8 cellular contexts compared by ENCODE assay signal in genomic region chr17:3048727-3049471, GRCh38. TPM values are rescaled to one million over a fixed set of nuclear protein-coding genes. Genes with fewer than 3 reads are reported as not detected.
DNase-seq lines count a peak whose midpoint lies in the region; ATAC-seq, FAIRE-seq and TF ChIP-seq lines count a peak whose summit lies in the region.

No MANE protein-coding gene starts in this region.

- no peak for FAIRE-seq in GM12892 (lab: Jason Lieb, UNC)

- no peak for TF ChIP-seq POLR2A in GM12892 (IDR thresholded peaks at IDR 0.05; ENCODE audit: low read depth, low read length)

- DNase-seq in GM12892 (ENCODE audit: insufficient read length) (peak; percentile 54), NCI-H1694 (lab: John Stamatoyannopoulos, UW) (peak; percentile 94), T-helper 22 cell (ENCODE audit: low read depth) (peak; percentile 89), astrocyte of the hippocampus (ENCODE audit: low read depth, low spot score) (peak; percentile 98), hippocampal formation (lab: John Stamatoyannopoulos, UW) (peak; percentile 97 to 98), renal cortical epithelial cell (ENCODE audit: low read depth) (peak; percentile 94)

- ATAC-seq in HG02884 (IDR thresholded peaks at IDR 0.05; ENCODE audit: unreplicated experiment): peak; percentile 96
- ATAC-seq in GM18520 (IDR thresholded peaks at IDR 0.05; ENCODE audit: unreplicated experiment): no peak

RNA-seq across cellular contexts. Expression of gene OR1D5, which starts 14.5 kb away (rescaled TPM):
- not detected for polyA plus RNA-seq in GM12892 (2012; ENCODE audit: missing spikeins)
- total RNA-seq in renal cortical epithelial cell: not detected in 2 replicates

RNA-seq across cellular contexts. Expression of gene OR1D2, which starts 55.3 kb away (rescaled TPM):
- polyA plus RNA-seq in GM12892 (2012; ENCODE audit: missing spikeins): not detected
- total RNA-seq in renal cortical epithelial cell: not detected in 2 replicates
